ENCODE assay signal across 8 cellular contexts in genomic region chr5:39424751-39425524, GRCh38. TPM values are rescaled to one million over a fixed set of nuclear protein-coding genes. Genes with fewer than 3 reads are reported as not detected.
DNase-seq lines count a peak whose midpoint lies in the region; ATAC-seq and TF ChIP-seq lines count a peak whose summit lies in the region.

Gene DAB2 (minus strand): TSS chr5:39424980. CDS start chr5:39394320, 30,660 bp downstream.

- H3K4me3 ChIP-seq in A673 (ENCODE audit: low read depth, low read length, poor library complexity, severe bottlenecking) (peak within 1 kb of the TSS; percentile 70), NT2/D1 (ENCODE audit: insufficient read length, low read depth) (peak within 1 kb of the TSS; percentile 47), mucosa of descending colon (peak within 1 kb of the TSS; percentile 27), WERI-Rb-1 (ENCODE audit: low read depth, low read length) (no peak within 1 kb of the TSS)

- intact Hi-C loops in A673 (cut with micrococcal nuclease; ENCODE audit: unreplicated experiment): loop anchor here (1.0 to 2.0 kb wide), 3 partner anchors 46 to 122 kb away; no protein-coding TSS in a partner anchor
- intact Hi-C loops in mucosa of descending colon (cut with DNase I, micrococcal nuclease): no loop called here

- peaks cover 53% of the 10 kb centered on the region for H3K4me1 ChIP-seq in A673 (ENCODE audit: insufficient read depth, low read length, poor library complexity, severe bottlenecking)
- H3K4me1 ChIP-seq in NT2/D1 (ENCODE audit: insufficient read depth, insufficient read length): no peaks in the 10 kb centered on the region
- peaks cover 31% of the 10 kb centered on the region for H3K4me1 ChIP-seq in mucosa of descending colon (ENCODE audit: low read depth)

- H3K9me3 ChIP-seq in A673 (ENCODE audit: low read depth, low read length, poor library complexity, severe bottlenecking) (no peaks in the 10 kb centered on the region), NT2/D1 (ENCODE audit: insufficient read depth, low read length) (no peaks in the 10 kb centered on the region), mucosa of descending colon (no peaks in the 10 kb centered on the region), WERI-Rb-1 (ENCODE audit: severe bottlenecking) (no peaks in the 10 kb centered on the region)

- H3K36me3 ChIP-seq in A673 (ENCODE audit: insufficient read depth, low read length, poor library complexity, severe bottlenecking): no peaks in the 10 kb centered on the region
- H3K36me3 ChIP-seq in NT2/D1 (ENCODE audit: insufficient read depth, insufficient read length, low read length): no peaks in the 10 kb centered on the region
- H3K36me3 ChIP-seq in mucosa of descending colon (ENCODE audit: low read depth): no peaks in the 10 kb centered on the region
- H3K36me3 ChIP-seq in WERI-Rb-1: no peaks in the 10 kb centered on the region

- TF ChIP-seq CTCF in A673 (conservative IDR thresholded peaks at IDR 0.05; ENCODE audit: low read depth, low read length) (peak; percentile 78), mucosa of descending colon (IDR thresholded peaks at IDR 0.05) (peak; percentile 9), WERI-Rb-1 (IDR thresholded peaks at IDR 0.05; ENCODE audit: low read depth, low read length) (no peak)

- peak within 1 kb of the TSS; percentile 84 for H3K27ac ChIP-seq in A673 (ENCODE audit: low read depth, low read length, poor library complexity, severe bottlenecking)
- no peak within 1 kb of the TSS for H3K27ac ChIP-seq in WERI-Rb-1

- CTCF ChIA-PET in A673 (lab: Charles Lee): interaction anchor here (0.6 to 2.7 kb wide), 7 partner anchors 14 to 123 kb away, joined by 3 to 14 read pairs (median 6); no protein-coding TSS in a partner anchor

- POLR2A ChIA-PET in A673 (lab: Charles Lee; ENCODE audit: low non-redundant PET): interaction anchor here (0.6 to 1.3 kb wide), 3 partner anchors 100 to 587 kb away, joined by 3 to 6 read pairs (median 4); no protein-coding TSS in a partner anchor

- H3K27me3 ChIP-seq in A673 (replicated peaks; ENCODE audit: insufficient read depth, low read depth, low read length, poor library complexity) (no peaks in the 10 kb centered on the region), NT2/D1 (ENCODE audit: insufficient read depth, insufficient read length) (no peaks in the 10 kb centered on the region), WERI-Rb-1 (ENCODE audit: insufficient read depth, low read depth, severe bottlenecking) (no peaks in the 10 kb centered on the region)

- H3K9ac ChIP-seq in NT2/D1 (ENCODE audit: insufficient read length, low read depth): peak within 1 kb of the TSS; percentile 70

- ATAC-seq in GM21381 (IDR thresholded peaks at IDR 0.05; ENCODE audit: unreplicated experiment) (peak; percentile 54), esophagus mucosa (peak; percentile 70), mucosa of descending colon (peak; percentile 79)

- BruUV-seq in A673 (replicated peaks; lab: Mats Ljungman, UMichigan): no TSS peak

- DNase-seq in A673 (ENCODE audit: low spot score): peak; percentile 95
- peak; percentile 68 for DNase-seq in NT2/D1 (ENCODE audit: low read depth, low spot score)
- peak; percentile 2 for DNase-seq in activated T-helper 1 cell treated with Interleukin-2 at 50 U/mL for 16 hours (ENCODE audit: low read depth)
- DNase-seq in mucosa of descending colon: peak; percentile 80 to 86 (median 86)
- DNase-seq in stimulated activated CD8-positive, alpha-beta memory T cell treated with anti-CD3 and anti-CD28 coated beads, Interleukin-7, amount 100 ng/mL, for 24 hours (ENCODE audit: low read depth): peak; percentile 9
- no peak for DNase-seq in WERI-Rb-1

RNA-seq across cellular contexts. Expression of gene DAB2, which starts in this region (rescaled TPM):
- total RNA-seq in A673 (2021): 27.7 and 30.1 TPM in 2 replicates
- 3.6 TPM for total RNA-seq in esophagus mucosa
- 10 to 100 TPM; 55.7 to 75.1 (median 65.8) TPM for total RNA-seq in mucosa of descending colon
